Comparison of ENCODE assay signal across 13 cellular contexts in the genomic region with DNA sequence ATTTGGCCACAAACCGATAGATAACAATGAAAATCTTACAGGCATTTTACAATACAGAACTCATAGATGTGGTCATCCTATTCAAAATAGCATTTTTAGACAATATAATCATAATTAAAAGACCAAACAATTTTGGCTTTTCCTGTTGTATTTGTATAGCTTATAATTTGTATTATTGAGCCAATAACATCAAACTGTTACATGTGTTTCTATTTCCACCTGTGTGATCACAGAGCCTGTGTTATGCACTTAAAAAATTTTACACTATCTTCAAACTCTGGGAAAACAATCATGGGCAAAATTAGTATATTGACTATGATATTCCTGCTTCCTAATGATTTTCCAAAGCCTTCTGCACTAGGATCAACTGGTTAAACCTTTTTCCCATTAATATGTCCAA. TPM values are rescaled to one million over a fixed set of nuclear protein-coding genes. Genes with fewer than 3 reads are reported as not detected.
A peak's percentile ranks its signal among the peaks of the same experiment; 100 is the strongest.
DNase-seq lines count a peak whose midpoint lies in the region; ATAC-seq and TF ChIP-seq lines count a peak whose summit lies in the region.
"Had no signal": no experiment of that assay in that cellular context is flagged by ENCODE, and none has a peak within 500 bp of the region (broad histone marks: within the 10 kb centered on the region; RNA-seq: fewer than 3 reads in every experiment).

No MANE protein-coding gene starts in this region.

- TF ChIP-seq POLR2A in body of pancreas (IDR thresholded peaks at IDR 0.05): no peak

- H3K27me3 ChIP-seq in GM23338 (ENCODE audit: insufficient read depth) (peaks cover 17% of the 10 kb centered on the region), body of pancreas (no peaks in the 10 kb centered on the region), colonic mucosa (no peaks in the 10 kb centered on the region)
- peaks cover 27% of the 10 kb centered on the region for H3K27me3 ChIP-seq in effector memory CD4-positive, alpha-beta T cell (replicated peaks; ENCODE audit: control insufficient read depth, insufficient read depth, low read length, poor library complexity, severe bottlenecking)
- H3K27me3 ChIP-seq: cardiac muscle cell had no signal

- H3K4me1 Mint-ChIP-seq in GM23338 (peaks cover 19% of the 10 kb centered on the region), mesothelial cell of epicardium (peaks cover 37% of the 10 kb centered on the region)

- intact Hi-C loops in body of pancreas (cut with DNase I): no loop called here
- intact Hi-C loops in colonic mucosa (cut with DNase I): no loop called here

- H3K36me3 ChIP-seq in GM23338 (ENCODE audit: insufficient read depth) (no peaks in the 10 kb centered on the region), body of pancreas (replicated peaks in 1 of 2; ENCODE audit: insufficient read depth in 1 of 2, low read depth in 2 of 2) (no peaks in the 10 kb centered on the region), colonic mucosa (no peaks in the 10 kb centered on the region)
- no peaks in the 10 kb centered on the region for H3K36me3 ChIP-seq in effector memory CD4-positive, alpha-beta T cell (ENCODE audit: control insufficient read depth, insufficient read depth, low read length)
- H3K36me3 ChIP-seq: cardiac muscle cell had no signal

- no peak overlapping the region for H2AFZ ChIP-seq in GM23338

- H3K27ac Mint-ChIP-seq in GM23338 (no peak overlapping the region), mesothelial cell of epicardium (peak overlapping the region; percentile 98)
- H3K27ac Mint-ChIP-seq: activated B cell treated with CpG ODN at 0.5 μM for 24 hours had no signal

- H3K27me3 Mint-ChIP-seq in GM23338 (ENCODE audit: insufficient read depth, low read depth, poor library complexity): peaks cover 12% of the 10 kb centered on the region
- no peaks in the 10 kb centered on the region for H3K27me3 Mint-ChIP-seq in mesothelial cell of epicardium (ENCODE audit: low read depth)

- H3K4me1 ChIP-seq in GM23338 (ENCODE audit: insufficient read depth) (peaks cover 9% of the 10 kb centered on the region), body of pancreas (peaks cover 43% of the 10 kb centered on the region), colonic mucosa (no peaks in the 10 kb centered on the region)
- peaks cover 10% of the 10 kb centered on the region for H3K4me1 ChIP-seq in effector memory CD4-positive, alpha-beta T cell (ENCODE audit: control insufficient read depth, insufficient read depth, low read length, poor library complexity, severe bottlenecking)

- H3K27ac ChIP-seq in GM23338 (ENCODE audit: low read depth) (no peak overlapping the region), body of pancreas (peak overlapping the region in 3 of 4 donors; percentile 11 to 99 (median 92)), temporal lobe (ENCODE audit: low read depth, low read length) (peak overlapping the region; percentile 97), colonic mucosa (no peak overlapping the region)
- H3K27ac ChIP-seq in effector memory CD4-positive, alpha-beta T cell (ENCODE audit: insufficient read depth, low read length, poor library complexity, severe bottlenecking): no peak overlapping the region
- H3K27ac ChIP-seq: cardiac muscle cell had no signal

- H4K20me1 ChIP-seq in GM23338 (replicated peaks; ENCODE audit: insufficient read depth): no peaks in the 10 kb centered on the region

- no peaks in the 10 kb centered on the region for H3K9me3 ChIP-seq in body of pancreas
- H3K9me3 ChIP-seq in colonic mucosa: no peaks in the 10 kb centered on the region
- no peaks in the 10 kb centered on the region for H3K9me3 ChIP-seq in effector memory CD4-positive, alpha-beta T cell (ENCODE audit: control insufficient read depth, low read length)

- 43 to 48% methylated on average over 1 of the region's 1 CpG for WGBS in body of pancreas, 2 donors

- no peak for ATAC-seq in GM23338
- ATAC-seq in body of pancreas: no peak
- no peak for ATAC-seq in GM18502 (IDR thresholded peaks at IDR 0.05; ENCODE audit: poor library complexity, unreplicated experiment)

- H3K9me2 ChIP-seq in GM23338 (ENCODE audit: insufficient read depth): no peaks in the 10 kb centered on the region

- H3K9me3 Mint-ChIP-seq in GM23338 (no peaks in the 10 kb centered on the region), mesothelial cell of epicardium (no peaks in the 10 kb centered on the region)
- H3K9me3 Mint-ChIP-seq: activated B cell treated with CpG ODN at 0.5 μM for 24 hours had no signal

- H3K36me3 Mint-ChIP-seq in GM23338 (ENCODE audit: low read depth) (no peaks in the 10 kb centered on the region), mesothelial cell of epicardium (peaks cover 12% of the 10 kb centered on the region)

- TF ChIP-seq CTCF in GM23338 (conservative IDR thresholded peaks at IDR 0.05; ENCODE audit: low read depth in 2 of 2): no peak
- no peak for TF ChIP-seq CTCF in body of pancreas (IDR thresholded peaks at IDR 0.05)
- TF ChIP-seq CTCF in mesothelial cell of epicardium (IDR thresholded peaks at IDR 0.05; ENCODE audit: unreplicated experiment): no peak
- TF ChIP-seq CTCF in colonic mucosa (IDR thresholded peaks at IDR 0.05): no peak

- peak overlapping the region; percentile 94; the same call in 1 of the 2 replicates for H3K4me2 ChIP-seq in GM23338

- H3K4me3 ChIP-seq in GM23338 (no peak overlapping the region), body of pancreas (no peak overlapping the region), colonic mucosa (no peak overlapping the region)
- H3K4me3 ChIP-seq in effector memory CD4-positive, alpha-beta T cell (ENCODE audit: insufficient read depth, low read depth, low read length, poor library complexity, severe bottlenecking): no peak overlapping the region

- H3K9ac ChIP-seq in colonic mucosa (ENCODE audit: low read depth in 2 of 2, low read length in 2 of 2): peak overlapping the region in 1 of 2 donors; percentile 86

- H3K79me2 ChIP-seq in GM23338 (replicated peaks; ENCODE audit: insufficient read depth): no peaks in the 10 kb centered on the region

- H3K4me3 Mint-ChIP-seq in GM23338: no peak overlapping the region
- peak overlapping the region; percentile 91 for H3K4me3 Mint-ChIP-seq in mesothelial cell of epicardium

- H3F3A ChIP-seq in GM23338 (replicated peaks; ENCODE audit: low read depth): no peaks in the 10 kb centered on the region

- no peak for DNase-seq in GM23338 (ENCODE audit: low spot score)
- DNase-seq in body of pancreas: no peak
- no peak for DNase-seq in mesothelial cell of epicardium (ENCODE audit: low spot score in 2 of 2, unreplicated experiment in 2 of 2)
- DNase-seq in Ammon's horn (ENCODE audit: low spot score): no peak
- DNase-seq in colonic mucosa: no peak
- no peak for DNase-seq in effector memory CD4-positive, alpha-beta T cell
- DNase-seq: activated B cell treated with CpG ODN at 0.5 μM for 24 hours, DMS153, mammary epithelial cell, NCI-H510A had no signal

TF ChIP-seq in GM23338, 12 proteins besides CTCF, POLR2A, EP300 and RAD21 (continues in another document):
- TF ChIP-seq NANOG (IDR thresholded peaks at IDR 0.05; ENCODE audit: borderline replicate concordance) (no peak), CREB1 (CRISPR knock-in tag; IDR thresholded peaks at IDR 0.05; ENCODE audit: low read depth) (no peak), STAT1 (IDR thresholded peaks at IDR 0.05; ENCODE audit: unreplicated experiment) (no peak), EZH2 (IDR thresholded peaks at IDR 0.05; ENCODE audit: low read depth, unreplicated experiment) (no peak), JUNB (IDR thresholded peaks at IDR 0.05; ENCODE audit: unreplicated experiment) (no peak), EZH2phosphoT487 (IDR thresholded peaks at IDR 0.05; ENCODE audit: unreplicated experiment) (no peak)
- TF ChIP-seq, protein P1, sequence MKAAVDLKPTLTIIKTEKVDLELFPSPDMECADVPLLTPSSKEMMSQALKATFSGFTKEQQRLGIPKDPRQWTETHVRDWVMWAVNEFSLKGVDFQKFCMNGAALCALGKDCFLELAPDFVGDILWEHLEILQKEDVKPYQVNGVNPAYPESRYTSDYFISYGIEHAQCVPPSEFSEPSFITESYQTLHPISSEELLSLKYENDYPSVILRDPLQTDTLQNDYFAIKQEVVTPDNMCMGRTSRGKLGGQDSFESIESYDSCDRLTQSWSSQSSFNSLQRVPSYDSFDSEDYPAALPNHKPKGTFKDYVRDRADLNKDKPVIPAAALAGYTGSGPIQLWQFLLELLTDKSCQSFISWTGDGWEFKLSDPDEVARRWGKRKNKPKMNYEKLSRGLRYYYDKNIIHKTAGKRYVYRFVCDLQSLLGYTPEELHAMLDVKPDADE (IDR thresholded peaks at IDR 0.05): no peak
- TF ChIP-seq, protein P2, sequence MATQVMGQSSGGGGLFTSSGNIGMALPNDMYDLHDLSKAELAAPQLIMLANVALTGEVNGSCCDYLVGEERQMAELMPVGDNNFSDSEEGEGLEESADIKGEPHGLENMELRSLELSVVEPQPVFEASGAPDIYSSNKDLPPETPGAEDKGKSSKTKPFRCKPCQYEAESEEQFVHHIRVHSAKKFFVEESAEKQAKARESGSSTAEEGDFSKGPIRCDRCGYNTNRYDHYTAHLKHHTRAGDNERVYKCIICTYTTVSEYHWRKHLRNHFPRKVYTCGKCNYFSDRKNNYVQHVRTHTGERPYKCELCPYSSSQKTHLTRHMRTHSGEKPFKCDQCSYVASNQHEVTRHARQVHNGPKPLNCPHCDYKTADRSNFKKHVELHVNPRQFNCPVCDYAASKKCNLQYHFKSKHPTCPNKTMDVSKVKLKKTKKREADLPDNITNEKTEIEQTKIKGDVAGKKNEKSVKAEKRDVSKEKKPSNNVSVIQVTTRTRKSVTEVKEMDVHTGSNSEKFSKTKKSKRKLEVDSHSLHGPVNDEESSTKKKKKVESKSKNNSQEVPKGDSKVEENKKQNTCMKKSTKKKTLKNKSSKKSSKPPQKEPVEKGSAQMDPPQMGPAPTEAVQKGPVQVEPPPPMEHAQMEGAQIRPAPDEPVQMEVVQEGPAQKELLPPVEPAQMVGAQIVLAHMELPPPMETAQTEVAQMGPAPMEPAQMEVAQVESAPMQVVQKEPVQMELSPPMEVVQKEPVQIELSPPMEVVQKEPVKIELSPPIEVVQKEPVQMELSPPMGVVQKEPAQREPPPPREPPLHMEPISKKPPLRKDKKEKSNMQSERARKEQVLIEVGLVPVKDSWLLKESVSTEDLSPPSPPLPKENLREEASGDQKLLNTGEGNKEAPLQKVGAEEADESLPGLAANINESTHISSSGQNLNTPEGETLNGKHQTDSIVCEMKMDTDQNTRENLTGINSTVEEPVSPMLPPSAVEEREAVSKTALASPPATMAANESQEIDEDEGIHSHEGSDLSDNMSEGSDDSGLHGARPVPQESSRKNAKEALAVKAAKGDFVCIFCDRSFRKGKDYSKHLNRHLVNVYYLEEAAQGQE (IDR thresholded peaks at IDR 0.05; ENCODE audit: unreplicated experiment): no peak

RNA-seq across cellular contexts. Expression of a gene that starts 1.9 kb away (rescaled TPM):
- total RNA-seq in GM23338 (2014; rRNA removed; shearing (Covaris generic)): 13.2 and 24.8 TPM in 2 replicates
- 4.6 and 4.8 TPM in 2 replicates for polyA plus RNA-seq in GM23338 (2016; fragmentation: Nextera tagmentation; extraction: Ambion mirVana)
- 10 to 100 TPM in 1 of 2 donors, 1 to 10 TPM in 1; 5.9 to 12.2 TPM for total RNA-seq in body of pancreas
- total RNA-seq in mesothelial cell of epicardium: 50.3 to 52.5 TPM (median 51.2 TPM) in 3 replicates
- total RNA-seq in temporal lobe: 27.5 TPM
- total RNA-seq in colonic mucosa: 1 to 10 TPM; 2.5 to 4.9 TPM

Comparison
In these comparisons a context has a peak if more than half of its experiments do, and no peak if none do; other contexts are left out.
1. H3K27ac ChIP-seq: peak in body of pancreas (3 of 4) and temporal lobe (single experiment); none in GM23338 (single experiment), colonic mucosa (single experiment) and effector memory CD4-positive, alpha-beta T cell (single experiment).